In the genomic region with DNA sequence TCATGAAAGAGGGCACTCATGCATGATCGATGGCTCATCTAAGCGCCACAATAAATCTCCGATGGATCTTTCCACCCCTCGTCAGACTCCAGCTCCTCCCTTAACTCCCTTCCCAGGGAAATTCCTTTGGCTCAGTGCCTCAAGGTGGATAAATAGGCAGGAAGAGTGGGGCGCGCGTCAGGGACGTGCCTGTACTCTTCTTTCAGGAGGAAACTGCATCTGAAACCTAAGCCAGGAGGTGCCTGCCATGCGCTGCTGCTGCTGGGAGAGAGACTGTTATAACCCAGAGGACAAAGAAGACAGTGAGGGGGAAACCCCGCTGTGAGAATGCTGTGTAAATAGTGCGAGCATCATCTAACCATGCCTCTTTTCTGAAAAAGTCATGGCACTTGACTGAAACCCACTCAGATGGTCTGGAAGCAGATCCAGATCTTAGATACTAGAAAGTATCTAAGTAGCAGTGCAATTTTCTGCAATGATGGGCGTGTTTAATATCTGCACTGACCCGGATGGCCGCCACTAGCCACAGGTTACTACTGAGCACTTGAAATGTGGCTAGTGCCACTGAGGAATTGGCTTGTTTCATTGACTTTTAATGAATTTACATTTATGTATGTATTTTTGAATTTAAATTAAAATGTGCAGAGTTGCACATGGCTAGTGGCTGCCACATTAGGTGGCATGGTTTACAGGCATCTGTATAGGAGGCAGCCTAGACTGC, we compare ENCODE assay signal across 15 cellular contexts.
DNase-seq lines count a peak whose midpoint lies in the region; ATAC-seq, FAIRE-seq and TF ChIP-seq lines count a peak whose summit lies in the region.
"Had no signal": no experiment of that assay in that cellular context is flagged by ENCODE, and none has a peak within 500 bp of the region (broad histone marks: within the 10 kb centered on the region; RNA-seq: fewer than 3 reads in every experiment).

No MANE protein-coding gene starts in this region.

- no peak for ATAC-seq in HG03521 (IDR thresholded peaks at IDR 0.05; ENCODE audit: unreplicated experiment)
- ATAC-seq in HG03025 (IDR thresholded peaks at IDR 0.05; ENCODE audit: low FRiP score, unreplicated experiment): no peak
- ATAC-seq: stimulated activated effector memory CD8-positive, alpha-beta T cell treated with anti-CD3 and anti-CD28 coated beads, Interleukin-12 subunit alpha, Interleukin-12 subunit beta, amount 100 ng/mL, for 72 hours had no signal

- no peaks in the 10 kb centered on the region for H3K79me2 ChIP-seq in keratinocyte (ENCODE audit: control insufficient read depth, insufficient read depth, low read length)

- peak; percentile 62 for FAIRE-seq in keratinocyte (lab: Jason Lieb, UNC)

- H3K9me1 ChIP-seq in keratinocyte (ENCODE audit: control insufficient read depth, extremely low read depth, insufficient read depth, low read length): no peaks in the 10 kb centered on the region

- TF ChIP-seq CTCF in keratinocyte (optimal IDR thresholded peaks at IDR 0.05 in 1 of 3, IDR thresholded peaks at IDR 0.05 in 1 of 3, conservative IDR thresholded peaks at IDR 0.05 in 1 of 3; ENCODE audit: extremely low read depth in 1 of 3, insufficient read depth in 2 of 3, low read length in 3 of 3): no peak

- dilution Hi-C loops in keratinocyte (cut with MboI; ENCODE audit: extremely low pct_ligation_motif_present, low sequenced_read_pairs): no loop called here

- no peak overlapping the region for H3K4me3 ChIP-seq in keratinocyte (ENCODE audit: control insufficient read depth in 2 of 3, extremely low read depth in 1 of 3, insufficient read depth in 2 of 3, low read depth in 1 of 3, low read length in 3 of 3)
- H3K4me3 ChIP-seq: uterus had no signal

- H3K36me3 ChIP-seq in keratinocyte (ENCODE audit: control insufficient read depth in 2 of 2, extremely low read depth in 1 of 2, insufficient read depth in 2 of 2, low read length in 2 of 2): no peaks in the 10 kb centered on the region
- H3K36me3 ChIP-seq: uterus had no signal

- peak overlapping the region; percentile 70 for H3K4me2 ChIP-seq in keratinocyte (ENCODE audit: control insufficient read depth, extremely low read depth, insufficient read depth, low read depth, low read length)

- H3K9me3 ChIP-seq in keratinocyte (ENCODE audit: control insufficient read depth, low read depth, low read length): no peaks in the 10 kb centered on the region
- H3K9me3 ChIP-seq: uterus had no signal

- in situ Hi-C loops in ACHN (cut with HindIII; ENCODE audit: low pct_ligation_motif_present, low pct_unique_long_range_greater_than_20kb, low sequenced_read_pairs): no loop called here

- no peak overlapping the region for H3K27ac ChIP-seq in keratinocyte (ENCODE audit: control insufficient read depth, insufficient read depth, low read length)
- H3K27ac ChIP-seq: uterus had no signal

- H4K20me1 ChIP-seq in keratinocyte (ENCODE audit: control insufficient read depth, extremely low read depth, insufficient read depth, low read length): no peaks in the 10 kb centered on the region

- H3K9ac ChIP-seq in keratinocyte (ENCODE audit: control insufficient read depth, extremely low read depth, insufficient read depth, low read length): no peak overlapping the region

- peaks cover 10% of the 10 kb centered on the region for H3K4me1 ChIP-seq in keratinocyte (ENCODE audit: control insufficient read depth, extremely low read depth, insufficient read depth, low read length)
- H3K4me1 ChIP-seq: uterus had no signal

- peak; percentile 16 for DNase-seq in ACHN
- DNase-seq in NCI-H128 (lab: John Stamatoyannopoulos, UW; ENCODE audit: unreplicated experiment): peak; percentile 64
- DNase-seq in SW480 (ENCODE audit: low spot score): peak; percentile 63
- no peak for DNase-seq in keratinocyte (ENCODE audit: low read depth, low spot score)
- DNase-seq in DMS114 treated with DMSO at 0.1 percent for 48 hours (lab: John Stamatoyannopoulos, UW; ENCODE audit: unreplicated experiment): no peak
- no peak for DNase-seq in activated CD4-positive, CD25-positive, alpha-beta regulatory T cell treated with anti-CD3 and anti-CD28 coated beads, Interleukin-2, amount 50 U/mL, for 72 hours
- DNase-seq: activated CD8-positive, alpha-beta memory T cell treated with anti-CD3 and anti-CD28 coated beads for 24 hours; activated naive CD4-positive, alpha-beta T cell treated with anti-CD3 and anti-CD28 coated beads, Interleukin-2, amount 50 U/mL, for 16 hours; DMS53; NCI-H2227 treated with DMSO at 0.1 percent for 48 hours; T-helper 9 cell; uterus had no signal

- H3K27me3 ChIP-seq in keratinocyte (ENCODE audit: control insufficient read depth, extremely low read depth, insufficient read depth, low read length): no peaks in the 10 kb centered on the region
- H3K27me3 ChIP-seq: uterus had no signal

- H2AFZ ChIP-seq in keratinocyte (ENCODE audit: control insufficient read depth, low read length): peak overlapping the region; percentile 88

Comparison
In these comparisons a context has a peak if more than half of its experiments do, and no peak if none do; other contexts are left out.
1. DNase-seq: peak in ACHN (single experiment), NCI-H128 (single experiment) and SW480 (single experiment); none in keratinocyte (single experiment), DMS114 treated with DMSO at 0.1 percent for 48 hours (single experiment) and activated CD4-positive, CD25-positive, alpha-beta regulatory T cell treated with anti-CD3 and anti-CD28 coated beads, Interleukin-2, amount 50 U/mL, for 72 hours (single experiment).